ENCODE assay signal across 9 cellular contexts in the genomic region with DNA sequence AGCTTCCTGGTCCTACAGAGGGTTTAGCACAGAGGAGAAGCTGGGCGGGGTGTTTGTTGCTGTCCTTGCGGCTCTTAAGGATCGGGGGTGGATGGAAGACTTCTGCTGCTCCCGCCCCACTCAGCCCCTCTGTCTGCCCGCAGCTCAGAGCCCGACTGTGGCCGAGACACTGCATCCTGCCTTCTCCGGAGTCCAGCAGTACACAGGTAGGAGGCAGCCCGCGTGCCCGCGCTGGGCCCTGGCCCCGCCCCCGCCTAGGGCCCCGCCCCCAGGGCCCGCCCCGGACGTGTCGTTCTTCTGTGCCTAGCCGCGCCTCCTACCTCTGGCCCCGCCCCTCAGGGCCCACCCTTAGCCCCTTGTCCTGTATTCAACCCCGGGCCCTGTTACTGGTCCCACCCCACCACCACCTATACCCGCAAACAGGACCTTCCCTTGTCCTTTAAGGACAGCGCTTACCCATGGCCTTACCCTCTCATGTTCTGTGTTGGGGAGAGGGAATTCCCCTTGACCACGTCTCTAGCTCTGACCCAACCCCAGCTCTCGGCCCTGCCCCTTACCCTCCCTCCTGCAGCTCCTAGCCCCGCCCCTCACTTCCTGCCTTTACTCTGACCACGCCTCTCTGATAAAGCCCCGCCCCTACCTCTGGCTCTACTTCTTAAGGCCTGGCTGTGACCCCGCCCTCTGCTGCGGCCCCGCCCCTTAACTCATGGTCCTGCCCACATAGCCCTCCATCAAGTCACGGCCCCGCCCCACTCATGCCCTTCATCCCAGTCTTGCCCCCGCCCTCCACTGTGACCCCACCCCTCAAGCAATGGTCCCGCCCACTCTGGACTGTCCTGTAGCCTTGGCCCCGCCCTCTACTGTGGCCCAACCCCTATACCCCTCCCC.
DNase-seq lines count a peak whose midpoint lies in the region; ATAC-seq, FAIRE-seq and TF ChIP-seq lines count a peak whose summit lies in the region.
"Had no signal": no experiment of that assay in that cellular context is flagged by ENCODE, and none has a peak within 500 bp of the region (broad histone marks: within the 10 kb centered on the region; RNA-seq: fewer than 3 reads in every experiment).

No MANE protein-coding gene starts in this region.

- 1% methylated on average over 6 of the region's 38 CpGs for WGBS in A549 (ENCODE audit: missing lambda C conversion rate)
- 2 to 3% (median 3%) methylated on average over 25 to 38 of the region's 38 CpGs for WGBS in small intestine, 3 donors

- H3K4me3 ChIP-seq in A549 = peak overlapping the region; percentile 39
- peak overlapping the region in 1 of 2 donors; percentile 15 for H3K4me3 ChIP-seq in small intestine (ENCODE audit: low read depth in 1 of 2, low read length in 2 of 2)

- no peaks in the 10 kb centered on the region for H3K27me3 ChIP-seq in small intestine (ENCODE audit: control insufficient read depth in 2 of 2, insufficient read depth in 2 of 2, low read length in 2 of 2)

- H3K4me1 ChIP-seq in A549 (peaks cover 3% of the 10 kb centered on the region; the same call in 1 of the 3 replicates), small intestine (ENCODE audit: control insufficient read depth in 2 of 2, insufficient read depth in 1 of 2, low read depth in 1 of 2, low read length in 1 of 2) (peaks cover 7% of the 10 kb centered on the region in 2 donors)

- DNase-seq in A549 (ENCODE audit: low read depth in 1 of 2, low spot score in 1 of 2) (peak; percentile 56 to 99), HEK293T (ENCODE audit: extremely low spot score) (peak; percentile 94), left ventricle myocardium superior (no peak), small intestine (peak; percentile 48), NOMO-1 treated with DMSO at 0.1 percent for 48 hours (lab: John Stamatoyannopoulos, UW; ENCODE audit: unreplicated experiment) (no peak), GOT3 (lab: John Stamatoyannopoulos, UW) (no peak)
- DNase-seq in activated naive CD4-positive, alpha-beta T cell treated with Interleukin-2 at 50 U/mL for 16 hours = peak; percentile 66

- CTCF ChIA-PET in A549 (lab: Yijun Ruan, JAX) = interaction anchor here (1.1 to 2.1 kb wide), 2 partner anchors 10 to 20 kb away, joined by 4 to 11 read pairs; no protein-coding TSS in a partner anchor
- CTCF ChIA-PET in HEK293T (lab: Yijun Ruan, JAX) = interaction anchor here (0.6 to 1.9 kb wide), 3 partner anchors 9 to 1313 kb away, joined by 3 to 21 read pairs (median 3); no protein-coding TSS in a partner anchor

- POLR2A ChIA-PET in A549 (lab: Yijun Ruan, JAX) = interaction anchor here (1.6 kb wide), 1 partner anchor 9 kb away, joined by 17 read pairs; no protein-coding TSS in a partner anchor
- POLR2A ChIA-PET in HEK293T (lab: Yijun Ruan, JAX) = interaction anchor here (1.0 to 1.9 kb wide), 4 partner anchors 9 to 477 kb away, joined by 4 to 17 read pairs (median 6); a partner anchor contains a TSS

- no peak for TF ChIP-seq RAD21 in A549 (conservative IDR thresholded peaks at IDR 0.05 in 1 of 2, IDR thresholded peaks at IDR 0.05 in 1 of 2)

- TF ChIP-seq CTCF in A549 (IDR thresholded peaks at IDR 0.05) = no peak

- H3K9me3 ChIP-seq in A549 (no peaks in the 10 kb centered on the region), small intestine (ENCODE audit: control insufficient read depth, low read depth) (no peaks in the 10 kb centered on the region)

- peak; percentile 23; the same call in 1 of the 2 replicates for TF ChIP-seq POLR2A in A549 (IDR thresholded peaks at IDR 0.05; ENCODE audit: low read length)

- intact Hi-C loops in left ventricle myocardium superior (cut with micrococcal nuclease) = no loop called here

- FAIRE-seq in A549 (lab: Jason Lieb, UNC) (no peak), small intestine (lab: Jason Lieb, UNC) (no peak)
- FAIRE-seq: frontal cortex had no signal

- H3K36me3 ChIP-seq in small intestine (ENCODE audit: control insufficient read depth in 2 of 2, insufficient read depth in 2 of 2, low read length in 2 of 2) = no peaks in the 10 kb centered on the region

- no peak for TF ChIP-seq EP300 in A549 (IDR thresholded peaks at IDR 0.05)

- H3K27ac ChIP-seq in A549 (peak overlapping the region; percentile 63 to 85), small intestine (ENCODE audit: low read depth in 1 of 2, low read length in 1 of 2) (peak overlapping the region in 1 of 2 donors; percentile 36)

- peak; percentile 86 to 88 for ATAC-seq in A549
- ATAC-seq in SK-N-SH treated with all-trans-retinoic acid at 6 μM for 48 hours = peak; percentile 35
- ATAC-seq in left ventricle myocardium superior = peak; percentile 70

- H3K4me2 ChIP-seq in A549 = peak overlapping the region; percentile 74

TF ChIP-seq in A549, 52 proteins besides CTCF, POLR2A, EP300 and RAD21:
- TF ChIP-seq PHF8 (IDR thresholded peaks at IDR 0.05; ENCODE audit: borderline replicate concordance, low read depth) (peak; percentile 31; the same call in 1 of the 2 replicates), NPAS2 (CRISPR knock-in tag; IDR thresholded peaks at IDR 0.05; ENCODE audit: borderline replicate concordance) (no peak)

TF ChIP-seq in HEK293T, 16 proteins besides CTCF, POLR2A, EP300 and RAD21:
- TF ChIP-seq TARDBP (IDR thresholded peaks at IDR 0.05) (no peak), ZNF384 (IDR thresholded peaks at IDR 0.05) (no peak), LEF1 (IDR thresholded peaks at IDR 0.05; ENCODE audit: borderline replicate concordance) (no peak), FOXM1 (IDR thresholded peaks at IDR 0.05; ENCODE audit: borderline replicate concordance) (no peak), L3MBTL2 (conservative IDR thresholded peaks at IDR 0.05) (no peak), HDGF (IDR thresholded peaks at IDR 0.05; ENCODE audit: borderline replicate concordance) (no peak), CTBP1 (IDR thresholded peaks at IDR 0.05; ENCODE audit: borderline replicate concordance) (no peak), FOXK2 (IDR thresholded peaks at IDR 0.05) (no peak), SUZ12 (IDR thresholded peaks at IDR 0.05) (no peak), FOXA1 (IDR thresholded peaks at IDR 0.05) (no peak), NFRKB (IDR thresholded peaks at IDR 0.05) (no peak), ELF4 (IDR thresholded peaks at IDR 0.05) (no peak), SP1 (IDR thresholded peaks at IDR 0.05) (peak; percentile 54; the same call in 1 of the 2 replicates), BHLHE40 (IDR thresholded peaks at IDR 0.05; ENCODE audit: borderline replicate concordance) (no peak), ARNT (IDR thresholded peaks at IDR 0.05) (no peak)
- TF ChIP-seq, protein P1, sequence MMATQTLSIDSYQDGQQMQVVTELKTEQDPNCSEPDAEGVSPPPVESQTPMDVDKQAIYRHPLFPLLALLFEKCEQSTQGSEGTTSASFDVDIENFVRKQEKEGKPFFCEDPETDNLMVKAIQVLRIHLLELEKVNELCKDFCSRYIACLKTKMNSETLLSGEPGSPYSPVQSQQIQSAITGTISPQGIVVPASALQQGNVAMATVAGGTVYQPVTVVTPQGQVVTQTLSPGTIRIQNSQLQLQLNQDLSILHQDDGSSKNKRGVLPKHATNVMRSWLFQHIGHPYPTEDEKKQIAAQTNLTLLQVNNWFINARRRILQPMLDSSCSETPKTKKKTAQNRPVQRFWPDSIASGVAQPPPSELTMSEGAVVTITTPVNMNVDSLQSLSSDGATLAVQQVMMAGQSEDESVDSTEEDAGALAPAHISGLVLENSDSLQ (IDR thresholded peaks at IDR 0.05) = peak; percentile 69

TF ChIP-seq in SK-N-SH treated with all-trans-retinoic acid at 6 μM for 48 hours, 23 proteins besides CTCF, POLR2A, EP300 and RAD21:
- TF ChIP-seq ZNF70 (CRISPR knock-in tag; IDR thresholded peaks at IDR 0.05) = no peak

Comparison
In these comparisons a context has a peak if more than half of its experiments do, and no peak if none do; other contexts are left out.
1. ATAC-seq: peak in every context shown above with its lines; median percentile 87 in A549; 70 in left ventricle myocardium superior; 35 in SK-N-SH treated with all-trans-retinoic acid at 6 μM for 48 hours.
2. DNase-seq: peak in A549 (2 of 2), HEK293T (single experiment), activated naive CD4-positive, alpha-beta T cell treated with Interleukin-2 at 50 U/mL for 16 hours (single experiment) and small intestine (single experiment); none in left ventricle myocardium superior (single experiment), NOMO-1 treated with DMSO at 0.1 percent for 48 hours (single experiment) and GOT3 (single experiment).